8 cellular contexts compared by ENCODE assay signal in the genomic region with DNA sequence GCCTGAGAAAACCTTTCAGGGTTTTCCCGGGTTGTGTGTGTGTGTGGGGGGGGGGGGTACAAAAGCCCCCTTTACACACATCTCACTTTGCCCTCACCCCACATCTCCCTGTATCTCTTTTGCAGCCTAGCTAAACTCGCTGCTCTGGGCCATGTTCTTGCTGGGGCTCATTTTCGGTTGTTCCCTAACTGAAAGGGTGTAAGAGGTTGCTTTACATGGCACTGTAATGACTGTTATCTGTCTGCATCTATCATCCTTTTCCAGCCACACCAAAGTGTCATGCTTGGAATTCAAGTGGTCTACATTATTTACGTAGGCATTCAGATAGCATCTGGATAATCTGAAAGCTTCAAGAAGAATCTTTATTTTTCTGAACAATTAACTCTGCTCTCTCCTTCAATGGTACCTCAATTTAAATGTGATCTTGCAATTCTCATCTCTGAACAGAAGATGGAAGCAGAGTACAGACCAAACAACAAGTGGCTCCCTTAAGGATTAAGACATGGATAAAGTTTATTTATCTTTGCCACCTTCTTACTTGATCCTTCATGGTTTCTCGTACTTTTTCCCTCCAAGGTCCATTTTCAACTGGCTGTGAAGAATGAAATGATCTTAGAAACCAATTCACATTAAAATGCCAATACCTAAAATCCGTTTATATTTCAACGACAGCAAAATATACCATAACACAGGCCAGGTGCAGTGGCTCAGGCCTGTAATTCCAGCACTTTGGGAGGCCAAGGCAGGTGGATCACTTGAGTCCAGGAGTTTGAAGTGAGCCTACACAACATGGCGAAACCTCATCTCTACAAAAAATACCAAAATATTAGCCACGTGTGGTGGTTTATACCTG. TPM values are rescaled to one million over a fixed set of nuclear protein-coding genes. Genes with fewer than 3 reads are reported as not detected.
DNase-seq lines count a peak whose midpoint lies in the region; ATAC-seq and TF ChIP-seq lines count a peak whose summit lies in the region.

No MANE protein-coding gene starts in this region.

- WGBS in esophagus squamous epithelium, 2 donors: 42 to 47% methylated on average over 9 of the region's 9 CpGs

- H3K4me1 Mint-ChIP-seq in activated CD8-positive, alpha-beta T cell treated with anti-CD3 and anti-CD28 coated beads for 36 hours (ENCODE audit: low read depth): no peaks in the 10 kb centered on the region
- no peaks in the 10 kb centered on the region for H3K4me1 Mint-ChIP-seq in activated CD8-positive, alpha-beta T cell treated with anti-CD3 and anti-CD28 coated beads, Interleukin-2, amount 10 ng/mL, durations not matched to agents 7 days and 5 days (ENCODE audit: low read depth)
- peaks cover 5% of the 10 kb centered on the region for H3K4me1 Mint-ChIP-seq in neural crest cell
- H3K4me1 Mint-ChIP-seq in T-helper 2 cell treated with Interferon-gamma antibody and Interleukin-4, amounts not matched to agents 5 μg/mL and 100 μg/mL, for 36 hours (ENCODE audit: low read depth): no peaks in the 10 kb centered on the region

- H3K27me3 Mint-ChIP-seq in activated CD8-positive, alpha-beta T cell treated with anti-CD3 and anti-CD28 coated beads for 36 hours: no peaks in the 10 kb centered on the region
- peaks cover 18% of the 10 kb centered on the region for H3K27me3 Mint-ChIP-seq in activated CD8-positive, alpha-beta T cell treated with anti-CD3 and anti-CD28 coated beads, Interleukin-2, amount 10 ng/mL, durations not matched to agents 7 days and 5 days (ENCODE audit: low read depth)
- peaks cover 10% of the 10 kb centered on the region for H3K27me3 Mint-ChIP-seq in neural crest cell (ENCODE audit: low read depth)
- H3K27me3 Mint-ChIP-seq in T-helper 2 cell treated with Interferon-gamma antibody and Interleukin-4, amounts not matched to agents 5 μg/mL and 100 μg/mL, for 36 hours (ENCODE audit: low read depth): peaks cover 14% of the 10 kb centered on the region

- intact Hi-C loops in activated CD8-positive, alpha-beta T cell treated with anti-CD3 and anti-CD28 coated beads for 36 hours (cut with micrococcal nuclease): loop anchor here (1.0 to 2.0 kb wide), 2 partner anchors 140 to 229 kb away; no protein-coding TSS in a partner anchor
- intact Hi-C loops in esophagus squamous epithelium (cut with DNase I): loop anchor here (5.0 to 10.0 kb wide), 2 partner anchors 138 to 225 kb away; no protein-coding TSS in a partner anchor

- TF ChIP-seq CTCF in activated CD8-positive, alpha-beta T cell treated with anti-CD3 and anti-CD28 coated beads for 36 hours (IDR thresholded peaks at IDR 0.05): peak; percentile 72
- TF ChIP-seq CTCF in esophagus squamous epithelium (IDR thresholded peaks at IDR 0.05): peak; percentile 23 to 75 (median 60)
- TF ChIP-seq CTCF in neural crest cell (conservative IDR thresholded peaks at IDR 0.05): peak; percentile 89

- no peak for DNase-seq in activated CD8-positive, alpha-beta T cell treated with anti-CD3 and anti-CD28 coated beads for 36 hours
- DNase-seq in activated CD8-positive, alpha-beta T cell treated with anti-CD3 and anti-CD28 coated beads, Interleukin-2, amount 10 ng/mL, durations not matched to agents 7 days and 5 days: no peak
- DNase-seq in RPMI7951 (ENCODE audit: low read depth) (peak; percentile 56), esophagus squamous epithelium (lab: John Stamatoyannopoulos, UW) (no peak), neural crest cell (ENCODE audit: low read depth, low spot score) (no peak)
- DNase-seq in T-helper 2 cell treated with Interferon-gamma antibody and Interleukin-4, amounts not matched to agents 5 μg/mL and 100 μg/mL, for 36 hours (ENCODE audit: low spot score): no peak

- H3K4me3 ChIP-seq in esophagus squamous epithelium: no peak overlapping the region

- H3K27ac Mint-ChIP-seq in activated CD8-positive, alpha-beta T cell treated with anti-CD3 and anti-CD28 coated beads for 36 hours: no peak overlapping the region
- no peak overlapping the region for H3K27ac Mint-ChIP-seq in activated CD8-positive, alpha-beta T cell treated with anti-CD3 and anti-CD28 coated beads, Interleukin-2, amount 10 ng/mL, durations not matched to agents 7 days and 5 days
- no peak overlapping the region for H3K27ac Mint-ChIP-seq in neural crest cell (ENCODE audit: unreplicated experiment)
- H3K27ac Mint-ChIP-seq in T-helper 2 cell treated with Interferon-gamma antibody and Interleukin-4, amounts not matched to agents 5 μg/mL and 100 μg/mL, for 36 hours: no peak overlapping the region

- H3K9me3 ChIP-seq in esophagus squamous epithelium: no peaks in the 10 kb centered on the region

- H3K36me3 ChIP-seq in esophagus squamous epithelium: no peaks in the 10 kb centered on the region

- H3K4me3 Mint-ChIP-seq in activated CD8-positive, alpha-beta T cell treated with anti-CD3 and anti-CD28 coated beads for 36 hours: no peak overlapping the region
- no peak overlapping the region for H3K4me3 Mint-ChIP-seq in activated CD8-positive, alpha-beta T cell treated with anti-CD3 and anti-CD28 coated beads, Interleukin-2, amount 10 ng/mL, durations not matched to agents 7 days and 5 days
- no peak overlapping the region for H3K4me3 Mint-ChIP-seq in neural crest cell
- H3K4me3 Mint-ChIP-seq in T-helper 2 cell treated with Interferon-gamma antibody and Interleukin-4, amounts not matched to agents 5 μg/mL and 100 μg/mL, for 36 hours: no peak overlapping the region

- peak; percentile 60 for ATAC-seq in activated CD8-positive, alpha-beta T cell treated with anti-CD3 and anti-CD28 coated beads for 36 hours
- no peak for ATAC-seq in activated CD8-positive, alpha-beta T cell treated with anti-CD3 and anti-CD28 coated beads, Interleukin-2, amount 10 ng/mL, durations not matched to agents 7 days and 5 days
- ATAC-seq in HG03432 (IDR thresholded peaks at IDR 0.05; ENCODE audit: unreplicated experiment) (peak; percentile 72), GM19452 (IDR thresholded peaks at IDR 0.05; ENCODE audit: unreplicated experiment) (no peak)

- no peaks in the 10 kb centered on the region for H3K9me3 Mint-ChIP-seq in activated CD8-positive, alpha-beta T cell treated with anti-CD3 and anti-CD28 coated beads for 36 hours
- peaks cover 3% of the 10 kb centered on the region for H3K9me3 Mint-ChIP-seq in activated CD8-positive, alpha-beta T cell treated with anti-CD3 and anti-CD28 coated beads, Interleukin-2, amount 10 ng/mL, durations not matched to agents 7 days and 5 days (ENCODE audit: insufficient read depth)
- H3K9me3 Mint-ChIP-seq in neural crest cell: no peaks in the 10 kb centered on the region
- no peaks in the 10 kb centered on the region for H3K9me3 Mint-ChIP-seq in T-helper 2 cell treated with Interferon-gamma antibody and Interleukin-4, amounts not matched to agents 5 μg/mL and 100 μg/mL, for 36 hours

- H3K27me3 ChIP-seq in esophagus squamous epithelium: peaks cover 0 to 6% (median 0%) of the 10 kb centered on the region in 4 donors

- POLR2A ChIA-PET in activated CD8-positive, alpha-beta T cell treated with anti-CD3 and anti-CD28 coated beads for 36 hours (lab: Charles Lee): no interaction called here
- POLR2A ChIA-PET in activated CD8-positive, alpha-beta T cell treated with anti-CD3 and anti-CD28 coated beads, Interleukin-2, amount 10 ng/mL, durations not matched to agents 7 days and 5 days (lab: Charles Lee): no interaction called here

- H3K4me1 ChIP-seq in esophagus squamous epithelium: no peaks in the 10 kb centered on the region

- H3K36me3 Mint-ChIP-seq in activated CD8-positive, alpha-beta T cell treated with anti-CD3 and anti-CD28 coated beads for 36 hours (ENCODE audit: low read depth): no peaks in the 10 kb centered on the region
- H3K36me3 Mint-ChIP-seq in activated CD8-positive, alpha-beta T cell treated with anti-CD3 and anti-CD28 coated beads, Interleukin-2, amount 10 ng/mL, durations not matched to agents 7 days and 5 days (ENCODE audit: low read depth): no peaks in the 10 kb centered on the region
- no peaks in the 10 kb centered on the region for H3K36me3 Mint-ChIP-seq in neural crest cell (ENCODE audit: low read depth)
- H3K36me3 Mint-ChIP-seq in T-helper 2 cell treated with Interferon-gamma antibody and Interleukin-4, amounts not matched to agents 5 μg/mL and 100 μg/mL, for 36 hours (ENCODE audit: low read depth): no peaks in the 10 kb centered on the region

- no peak overlapping the region for H3K27ac ChIP-seq in esophagus squamous epithelium

- CTCF ChIA-PET in activated CD8-positive, alpha-beta T cell treated with anti-CD3 and anti-CD28 coated beads for 36 hours (lab: Charles Lee): interaction anchor here (0.6 to 4.2 kb wide), 10 partner anchors 9 to 552 kb away, joined by 3 to 29 read pairs (median 3); no protein-coding TSS in a partner anchor
- CTCF ChIA-PET in activated CD8-positive, alpha-beta T cell treated with anti-CD3 and anti-CD28 coated beads, Interleukin-2, amount 10 ng/mL, durations not matched to agents 7 days and 5 days (lab: Charles Lee): interaction anchor here (0.7 to 1.7 kb wide), 9 partner anchors 10 to 485 kb away, joined by 3 to 16 read pairs (median 5); no protein-coding TSS in a partner anchor

- no peak for TF ChIP-seq POLR2A in esophagus squamous epithelium (IDR thresholded peaks at IDR 0.05)

RNA-seq across cellular contexts. Expression of a gene that starts 34.9 kb away (rescaled TPM):
- total RNA-seq in activated CD8-positive, alpha-beta T cell treated with anti-CD3 and anti-CD28 coated beads for 36 hours: under 1 TPM in 1 of 2 experiments, not detected in 1; 0.05 TPM
- total RNA-seq in activated CD8-positive, alpha-beta T cell treated with anti-CD3 and anti-CD28 coated beads, Interleukin-2, amount 10 ng/mL, durations not matched to agents 7 days and 5 days: not detected
- not detected in 2 replicates for total RNA-seq in RPMI7951 (2014; rRNA removed; shearing (Covaris generic))
- total RNA-seq in esophagus squamous epithelium (under 1 TPM in 3 of 4 donors, not detected in 1; 0.13 to 0.19 (median 0.18) TPM), neural crest cell (0.07 and 0.09 TPM in 2 replicates)

Comparison
In these comparisons a context has a peak if more than half of its experiments do, and no peak if none do; other contexts are left out.
1. ATAC-seq: peak in activated CD8-positive, alpha-beta T cell treated with anti-CD3 and anti-CD28 coated beads for 36 hours (single experiment) and HG03432 (single experiment); none in activated CD8-positive, alpha-beta T cell treated with anti-CD3 and anti-CD28 coated beads, Interleukin-2, amount 10 ng/mL, durations not matched to agents 7 days and 5 days (single experiment) and GM19452 (single experiment).
2. Peak in every context shown above with its lines, with median percentiles within 50 percentile points of each other: CTCF ChIP-seq.